Comparison of ENCODE assay signal across 1 cellular context in genomic region chr6:31658983-31659648, GRCh38.
TF ChIP-seq lines count a peak whose summit lies in the region.

No MANE protein-coding gene starts in this region.

TF ChIP-seq in endothelial cell of umbilical vein, 7 proteins besides CTCF, POLR2A, EP300 and RAD21:
- no peak for TF ChIP-seq GATA2 (IDR thresholded peaks at IDR 0.05; ENCODE audit: insufficient read depth, insufficient read length, low read depth, low read length)
- TF ChIP-seq FOS (IDR thresholded peaks at IDR 0.05; ENCODE audit: borderline replicate concordance, insufficient read depth, low read length), result no peak
- no peak for TF ChIP-seq EZH2 (IDR thresholded peaks at IDR 0.05; ENCODE audit: borderline replicate concordance, low read depth, low read length, severe bottlenecking)
- no peak for TF ChIP-seq MAX (IDR thresholded peaks at IDR 0.05; ENCODE audit: insufficient read depth, insufficient read length)
- no peak for TF ChIP-seq JUN (IDR thresholded peaks at IDR 0.05; ENCODE audit: borderline replicate concordance, insufficient read depth, insufficient read length, low read depth)
- TF ChIP-seq MYC (IDR thresholded peaks at IDR 0.05; ENCODE audit: low read depth, low read length), result no peak
- no peak for TF ChIP-seq POLR2AphosphoS5 (IDR thresholded peaks at IDR 0.05; ENCODE audit: insufficient read depth, low read depth, low read length)
TF ChIP-seq in endothelial cell of umbilical vein: peak in this region for 0.
